In the genomic region with DNA sequence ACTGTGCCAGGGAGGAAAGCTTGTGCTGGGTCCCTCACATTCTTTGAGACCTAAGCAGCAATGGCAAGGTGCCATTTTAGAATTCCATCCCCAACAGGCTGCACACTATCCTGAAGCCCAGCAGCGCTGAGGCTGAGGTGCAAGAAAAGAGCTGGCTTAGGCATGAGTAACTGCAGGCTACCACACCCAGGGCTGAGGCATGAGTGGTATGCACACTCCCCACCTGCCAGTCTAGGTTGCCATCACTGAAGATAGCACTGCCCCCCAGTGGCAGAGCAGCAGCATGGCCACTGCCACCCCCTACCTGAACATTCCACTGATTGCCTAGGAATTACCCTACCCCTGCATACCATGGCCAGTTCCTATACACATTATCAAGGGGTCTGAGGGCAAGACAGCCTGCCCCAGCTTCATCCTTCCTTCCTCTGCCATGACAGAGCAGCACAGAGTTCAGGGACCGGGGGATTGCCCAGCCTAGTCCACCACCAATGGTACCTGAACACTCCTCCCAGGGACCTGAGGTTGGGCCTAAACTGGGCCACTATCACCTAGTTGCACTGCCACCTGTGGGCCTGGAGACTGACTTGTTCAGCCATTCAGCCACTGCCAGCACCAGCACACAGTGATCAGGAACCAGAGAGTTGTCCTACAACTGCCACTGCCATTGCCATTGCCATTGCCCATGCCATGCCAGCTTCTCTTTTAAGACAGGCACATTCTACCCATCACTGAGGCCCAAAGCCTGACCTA, we compare ENCODE assay signal across 1 cellular context.
TF ChIP-seq lines count a peak whose summit lies in the region.

No MANE protein-coding gene starts in this region.

TF ChIP-seq in HCT116, 20 proteins besides CTCF, POLR2A, EP300 and RAD21:
- TF ChIP-seq POLR2AphosphoS5 (IDR thresholded peaks at IDR 0.05; ENCODE audit: low read depth, low read length) = peak; percentile 55
- TF ChIP-seq SP1 (IDR thresholded peaks at IDR 0.05; ENCODE audit: low read depth) = peak; percentile 78
- TF ChIP-seq, protein P1, sequence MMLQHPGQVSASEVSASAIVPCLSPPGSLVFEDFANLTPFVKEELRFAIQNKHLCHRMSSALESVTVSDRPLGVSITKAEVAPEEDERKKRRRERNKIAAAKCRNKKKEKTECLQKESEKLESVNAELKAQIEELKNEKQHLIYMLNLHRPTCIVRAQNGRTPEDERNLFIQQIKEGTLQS (IDR thresholded peaks at IDR 0.05) = no peak
- no peak for TF ChIP-seq ELF1 (IDR thresholded peaks at IDR 0.05; ENCODE audit: borderline replicate concordance, low read depth)
- TF ChIP-seq CBX3 (IDR thresholded peaks at IDR 0.05; ENCODE audit: low read depth) = peak; percentile 95
- peak; percentile 60 for TF ChIP-seq YY1 (IDR thresholded peaks at IDR 0.05; ENCODE audit: extremely low read depth, insufficient replicate concordance, low read depth, low read length)
- TF ChIP-seq MAX (IDR thresholded peaks at IDR 0.05) = peak; percentile 64
